ENCODE assay signal across 29 cellular contexts in the genomic region with DNA sequence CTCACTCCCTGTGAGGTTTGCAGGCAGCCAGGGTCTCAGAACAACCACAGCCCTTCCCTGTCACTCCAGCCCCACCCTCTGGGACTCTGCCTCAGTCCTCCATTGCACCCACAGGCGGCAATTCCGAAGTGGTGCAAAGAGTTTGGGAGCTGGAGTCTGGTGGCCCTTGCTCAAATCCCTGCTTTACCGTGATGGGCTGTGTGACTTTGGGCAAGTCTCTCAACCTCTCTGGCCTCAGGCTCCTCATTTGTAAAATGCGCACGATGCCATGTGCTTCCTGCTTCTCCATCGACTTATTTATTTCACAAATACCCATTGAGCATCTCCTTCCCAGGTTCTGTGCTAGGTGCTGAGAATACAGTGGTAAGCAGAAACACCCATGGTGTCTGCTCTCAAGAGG. TPM values are rescaled to one million over a fixed set of nuclear protein-coding genes. Genes with fewer than 3 reads are reported as not detected.
"Had no signal": no experiment of that assay in that cellular context is flagged by ENCODE, and none has a peak within 500 bp of the region (broad histone marks: within the 10 kb centered on the region; RNA-seq: fewer than 3 reads in every experiment).

No MANE protein-coding gene starts in this region.

- H3K4me2 ChIP-seq: neural progenitor cell had no signal

- H3K4me3 Mint-ChIP-seq: naive thymus-derived CD4-positive, alpha-beta T cell; nephron; neural progenitor cell; type B pancreatic cell had no signal

- H3K27me3 ChIP-seq: dorsolateral prefrontal cortex, gastroesophageal sphincter, neural progenitor cell, testis had no signal

- H3K79me2 ChIP-seq: parathyroid adenoma had no signal

- H3K9me3 Mint-ChIP-seq: naive thymus-derived CD4-positive, alpha-beta T cell; nephron; neural progenitor cell; type B pancreatic cell had no signal

- H3K9me3 ChIP-seq: gastroesophageal sphincter, heart right ventricle, left lung, psoas muscle, testis, tibial artery had no signal

- H3K36me3 ChIP-seq: gastroesophageal sphincter, heart right ventricle, left lung, neural progenitor cell, tibial artery had no signal

- H3K27ac ChIP-seq: dorsolateral prefrontal cortex, epithelial cell of prostate, gastroesophageal sphincter, heart right ventricle, left lung, neural progenitor cell, parathyroid adenoma, psoas muscle, skin epidermis, testis, tibial artery had no signal

- H3K4me3 ChIP-seq: dorsolateral prefrontal cortex, gastroesophageal sphincter, heart right ventricle, left lung, neural progenitor cell, psoas muscle, skin epidermis, testis, tibial artery had no signal

- H2AFZ ChIP-seq: neural progenitor cell, parathyroid adenoma had no signal

- FAIRE-seq: colon, islet of Langerhans had no signal

- H3K4me1 Mint-ChIP-seq: naive thymus-derived CD4-positive, alpha-beta T cell; nephron had no signal

- H3K9ac ChIP-seq: neural progenitor cell, parathyroid adenoma had no signal

- H3K27ac Mint-ChIP-seq: naive thymus-derived CD4-positive, alpha-beta T cell; nephron; neural progenitor cell; type B pancreatic cell had no signal

- H3K36me3 Mint-ChIP-seq: naive thymus-derived CD4-positive, alpha-beta T cell; neural progenitor cell; type B pancreatic cell had no signal

- H3K4me1 ChIP-seq: gastroesophageal sphincter, left lung, neural progenitor cell, testis, tibial artery had no signal

- DNase-seq: cerebellar nuclear complex; effector CD4-positive, alpha-beta T cell; heart right ventricle; hippocampal formation; left cardiac atrium; left lung; midbrain; naive thymus-derived CD4-positive, alpha-beta T cell; psoas muscle; right cardiac atrium; stimulated activated CD4-positive, alpha-beta T cell treated with anti-CD3 and anti-CD28 coated beads, Interleukin-15, amount 100 ng/mL, for 24 hours; stimulated activated CD4-positive, alpha-beta T cell treated with anti-CD3 and anti-CD28 coated beads, Interleukin-2, amount 100 ng/mL, for 48 hours; stimulated activated naive CD4-positive, alpha-beta T cell treated with Interleukin-2 at 50 U/mL for 16 hours; substantia nigra; testis; tibial artery had no signal

RNA-seq across cellular contexts. Expression of a gene that starts 7.3 kb away (rescaled TPM):
- total RNA-seq: kidney epithelial cell; lung microvascular endothelial cell; naive thymus-derived CD4-positive, alpha-beta T cell; osteoblast had no signal
